In genomic region chr2:131529864-131530445, GRCh38 we compare ENCODE assay signal across 11 cellular contexts. TPM values are rescaled to one million over a fixed set of nuclear protein-coding genes. Genes with fewer than 3 reads are reported as not detected.
DNase-seq lines count a peak whose midpoint lies in the region; ATAC-seq, FAIRE-seq and TF ChIP-seq lines count a peak whose summit lies in the region.
"Not testable (repeated sequence)": the region's sequence is repeated elsewhere in the genome, so short reads cannot be mapped to it uniquely, and the experiment has no call there.
"Had no signal": no experiment of that assay in that cellular context is flagged by ENCODE, and none has a peak within 500 bp of the region (broad histone marks: within the 10 kb centered on the region; RNA-seq: fewer than 3 reads in every experiment).

No MANE protein-coding gene starts in this region.

- H3K36me3 Mint-ChIP-seq in activated CD8-positive, alpha-beta T cell treated with anti-CD3 and anti-CD28 coated beads, Interleukin-2, amount 10 ng/mL, durations not matched to agents 7 days and 5 days (ENCODE audit: low read depth); chondrocyte (ENCODE audit: low read depth): not testable (repeated sequence)

- ATAC-seq in GM18511 (IDR thresholded peaks at IDR 0.05; ENCODE audit: unreplicated experiment), result peak; percentile 2
- not testable (repeated sequence) for ATAC-seq in activated CD8-positive, alpha-beta T cell treated with anti-CD3 and anti-CD28 coated beads, Interleukin-2, amount 10 ng/mL, durations not matched to agents 7 days and 5 days

- not testable (repeated sequence) for H3K27me3 Mint-ChIP-seq in activated CD8-positive, alpha-beta T cell treated with anti-CD3 and anti-CD28 coated beads, Interleukin-2, amount 10 ng/mL, durations not matched to agents 7 days and 5 days (ENCODE audit: low read depth); chondrocyte (ENCODE audit: low read depth)

- H3K4me3 ChIP-seq in BLaER1 treated with 17β-estradiol and CSF1 and Interleukin-3, amounts not matched to agents 10 nM and 100 nM, result not testable (repeated sequence)

- FAIRE-seq in HTR-8/SVneo (lab: Jason Lieb, UNC), result peak; percentile 16
- peak; percentile 58 for FAIRE-seq in urothelium cell line (lab: Jason Lieb, UNC)

- H3K9me3 Mint-ChIP-seq in activated CD8-positive, alpha-beta T cell treated with anti-CD3 and anti-CD28 coated beads, Interleukin-2, amount 10 ng/mL, durations not matched to agents 7 days and 5 days (ENCODE audit: insufficient read depth); chondrocyte (ENCODE audit: low read depth): not testable (repeated sequence)

- peaks cover 10 to 19% (median 15%) of the 10 kb centered on the region in 10 experiments for H3K4me1 ChIP-seq in BLaER1 treated with 17β-estradiol and CSF1 and Interleukin-3, amounts not matched to agents 10 nM and 100 nM

- peak overlapping the region; percentile 62 to 85 (median 79); a peak in 16 of 22 replicates for H3K4me2 ChIP-seq in BLaER1 treated with 17β-estradiol and CSF1 and Interleukin-3, amounts not matched to agents 10 nM and 100 nM

- H3K9ac ChIP-seq in BLaER1 treated with 17β-estradiol and CSF1 and Interleukin-3, amounts not matched to agents 10 nM and 100 nM, result not testable (repeated sequence)

- CTCF ChIA-PET in activated CD8-positive, alpha-beta T cell treated with anti-CD3 and anti-CD28 coated beads, Interleukin-2, amount 10 ng/mL, durations not matched to agents 7 days and 5 days (lab: Charles Lee), result interaction anchor here (1.3 kb wide), 1 partner anchor 116 kb away, joined by 3 read pairs; no protein-coding TSS in a partner anchor

- not testable (repeated sequence) for H3K4me3 Mint-ChIP-seq in activated CD8-positive, alpha-beta T cell treated with anti-CD3 and anti-CD28 coated beads, Interleukin-2, amount 10 ng/mL, durations not matched to agents 7 days and 5 days; chondrocyte (ENCODE audit: unreplicated experiment)

- not testable (repeated sequence) for H4K20me1 ChIP-seq in BLaER1 treated with 17β-estradiol and CSF1 and Interleukin-3, amounts not matched to agents 10 nM and 100 nM

- H3K36me3 ChIP-seq in BLaER1 treated with 17β-estradiol and CSF1 and Interleukin-3, amounts not matched to agents 10 nM and 100 nM, result not testable (repeated sequence)

- POLR2A ChIA-PET in activated CD8-positive, alpha-beta T cell treated with anti-CD3 and anti-CD28 coated beads, Interleukin-2, amount 10 ng/mL, durations not matched to agents 7 days and 5 days (lab: Charles Lee), result not testable (repeated sequence)

- not testable (repeated sequence) for TF ChIP-seq CTCF in chondrocyte (IDR thresholded peaks at IDR 0.05)

- not testable (repeated sequence) for DNase-seq in HTR-8/SVneo (ENCODE audit: insufficient read length, low spot score); urothelium cell line (ENCODE audit: low spot score)
- DNase-seq in activated CD8-positive, alpha-beta T cell treated with anti-CD3 and anti-CD28 coated beads, Interleukin-2, amount 10 ng/mL, durations not matched to agents 7 days and 5 days, result peak; percentile 16
- DNase-seq in chondrocyte (ENCODE audit: low spot score) (peak; percentile 65), mesenteric fat pad (ENCODE audit: low spot score) (peak; percentile 83), retina (peak; percentile 13)

- not testable (repeated sequence) for H3K27ac Mint-ChIP-seq in activated CD8-positive, alpha-beta T cell treated with anti-CD3 and anti-CD28 coated beads, Interleukin-2, amount 10 ng/mL, durations not matched to agents 7 days and 5 days; chondrocyte (ENCODE audit: unreplicated experiment)

- peaks cover 25% of the 10 kb centered on the region for H3K4me1 Mint-ChIP-seq in activated CD8-positive, alpha-beta T cell treated with anti-CD3 and anti-CD28 coated beads, Interleukin-2, amount 10 ng/mL, durations not matched to agents 7 days and 5 days (ENCODE audit: low read depth)
- H3K4me1 Mint-ChIP-seq in chondrocyte (ENCODE audit: low read depth), result not testable (repeated sequence)

- not testable (repeated sequence) for H3K27ac ChIP-seq in BLaER1 treated with 17β-estradiol and CSF1 and Interleukin-3, amounts not matched to agents 10 nM and 100 nM

- not testable (repeated sequence) for H3K27me3 ChIP-seq in BLaER1 treated with 17β-estradiol and CSF1 and Interleukin-3, amounts not matched to agents 10 nM and 100 nM

- H3K9me3 ChIP-seq in BLaER1 treated with 17β-estradiol and CSF1 and Interleukin-3, amounts not matched to agents 10 nM and 100 nM (replicated peaks in 1 of 11), result not testable (repeated sequence)

RNA-seq across cellular contexts. Expression of gene CCDC74A, which starts 2.3 kb away (rescaled TPM):
- 10 to 100 TPM in 1 of 2 experiments, 1 to 10 TPM in 1; 9.4 to 10.0 TPM for total RNA-seq in activated CD8-positive, alpha-beta T cell treated with anti-CD3 and anti-CD28 coated beads, Interleukin-2, amount 10 ng/mL, durations not matched to agents 7 days and 5 days
- 2.4 to 3.0 TPM (median 2.4 TPM) in 3 replicates for total RNA-seq in chondrocyte
- 0.96 TPM for total RNA-seq in mesenteric fat pad

RNA-seq across cellular contexts. Expression of gene MZT2A, which starts 37.8 kb away (rescaled TPM):
- total RNA-seq in activated CD8-positive, alpha-beta T cell treated with anti-CD3 and anti-CD28 coated beads, Interleukin-2, amount 10 ng/mL, durations not matched to agents 7 days and 5 days, result 100 to 1,000 TPM; 181 to 191 TPM
- total RNA-seq in chondrocyte (96.5 to 112 TPM (median 109 TPM) in 3 replicates), mesenteric fat pad (37.3 TPM)

RNA-seq across cellular contexts. Expression of gene TUBA3D, which starts 54.0 kb away (rescaled TPM):
- not detected for total RNA-seq in activated CD8-positive, alpha-beta T cell treated with anti-CD3 and anti-CD28 coated beads, Interleukin-2, amount 10 ng/mL, durations not matched to agents 7 days and 5 days
- total RNA-seq in chondrocyte (not detected in 3 replicates), mesenteric fat pad (not detected)
- total RNA-seq: A172, PC-3, SK-MEL-5 had no signal
